ENCODE assay signal across 19 cellular contexts in the genomic region with DNA sequence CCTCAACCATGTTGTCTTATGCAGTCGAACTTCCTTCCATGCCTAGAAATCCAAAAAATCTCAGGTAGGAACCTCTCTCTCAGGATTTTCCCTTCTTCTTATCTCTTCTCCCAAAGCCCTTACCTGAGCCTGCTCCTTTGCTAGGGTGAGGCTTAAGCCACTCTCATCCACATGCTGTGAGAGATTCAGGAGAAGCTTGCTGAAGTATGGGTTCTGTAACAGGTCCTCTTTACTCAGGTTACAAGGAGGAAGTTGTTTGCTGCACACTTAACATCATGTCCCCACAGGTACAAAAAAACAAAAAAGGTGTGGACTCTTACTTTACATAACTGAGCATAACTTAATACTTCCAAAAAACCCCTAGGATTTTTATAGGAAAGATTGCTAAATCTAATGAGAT.
"Had no signal": no experiment of that assay in that cellular context is flagged by ENCODE, and none has a peak within 500 bp of the region (broad histone marks: within the 10 kb centered on the region; RNA-seq: fewer than 3 reads in every experiment).

No MANE protein-coding gene starts in this region.

- H3K27me3 Mint-ChIP-seq: activated CD4-positive, alpha-beta T cell treated with anti-CD3 and anti-CD28 coated beads, Interleukin-2, amount 10 ng/mL, durations not matched to agents 7 days and 5 days; activated T-cell treated with anti-CD3 and anti-CD28 coated beads, Interleukin-2, amount 50 U/mL, for 24 hours; brain; naive B cell; progenitor cell of endocrine pancreas had no signal

- H3K9me3 Mint-ChIP-seq: activated CD4-positive, alpha-beta T cell treated with anti-CD3 and anti-CD28 coated beads, Interleukin-2, amount 10 ng/mL, durations not matched to agents 7 days and 5 days; activated naive CD4-positive, alpha-beta T cell treated with anti-CD3 and anti-CD28 coated beads for 36 hours; activated T-cell treated with anti-CD3 and anti-CD28 coated beads, Interleukin-2, amount 50 U/mL, for 24 hours; brain; naive B cell; neural progenitor cell had no signal

- H3K4me3 Mint-ChIP-seq: activated CD4-positive, alpha-beta T cell treated with anti-CD3 and anti-CD28 coated beads, Interleukin-2, amount 10 ng/mL, durations not matched to agents 7 days and 5 days; activated naive CD4-positive, alpha-beta T cell treated with anti-CD3 and anti-CD28 coated beads for 36 hours; activated T-cell treated with anti-CD3 and anti-CD28 coated beads, Interleukin-2, amount 50 U/mL, for 24 hours; neural progenitor cell had no signal

- DNase-seq: activated CD4-positive, alpha-beta T cell treated with anti-CD3 and anti-CD28 coated beads, Interleukin-2, amount 10 ng/mL, durations not matched to agents 7 days and 5 days; activated naive CD4-positive, alpha-beta T cell treated with anti-CD3 and anti-CD28 coated beads for 36 hours; activated T-cell treated with anti-CD3 and anti-CD28 coated beads, Interleukin-2, amount 50 U/mL, for 24 hours; aorta; effector CD4-positive, alpha-beta T cell; erythroblast; foreskin fibroblast; left colon; naive B cell; retina; stimulated activated CD4-positive, alpha-beta T cell treated with anti-CD3 and anti-CD28 coated beads, Interleukin-4, amount 100 ng/mL, for 24 hours; stimulated activated naive CD8-positive, alpha-beta T cell treated with anti-CD3 and anti-CD28 coated beads, Interleukin-15, Interleukin-2, amounts not matched to agents 100 U/mL and 50 U/mL, for 24 hours; thyroid gland had no signal

- H3K27ac ChIP-seq: neural progenitor cell, thyroid gland, VCaP had no signal

- H3K27ac Mint-ChIP-seq: activated CD4-positive, alpha-beta T cell treated with anti-CD3 and anti-CD28 coated beads, Interleukin-2, amount 10 ng/mL, durations not matched to agents 7 days and 5 days; activated naive CD4-positive, alpha-beta T cell treated with anti-CD3 and anti-CD28 coated beads for 36 hours; activated T-cell treated with anti-CD3 and anti-CD28 coated beads, Interleukin-2, amount 50 U/mL, for 24 hours; brain; neural progenitor cell; progenitor cell of endocrine pancreas had no signal

- H3K4me3 ChIP-seq: lung, neural progenitor cell, thyroid gland had no signal

- ATAC-seq: activated CD4-positive, CD25-positive, alpha-beta regulatory T cell treated with anti-CD3 and anti-CD28 coated beads, Interleukin-2, amount 50 U/mL, for 24 hours; left colon; stimulated activated naive CD8-positive, alpha-beta T cell treated with anti-CD3 and anti-CD28 coated beads, Interleukin-15, Interleukin-2, amounts not matched to agents 100 U/mL and 50 U/mL, for 24 hours had no signal

- H3K9me3 ChIP-seq: thyroid gland had no signal

- H3K27me3 ChIP-seq: neural progenitor cell, thyroid gland had no signal
